Comparison of ENCODE assay signal across 9 cellular contexts in genomic region chr11:66676279-66676919, GRCh38. TPM values are rescaled to one million over a fixed set of nuclear protein-coding genes. Genes with fewer than 3 reads are reported as not detected.
A peak's percentile ranks its signal among the peaks of the same experiment; 100 is the strongest.
DNase-seq lines count a peak whose midpoint lies in the region; ATAC-seq and TF ChIP-seq lines count a peak whose summit lies in the region.
"Had no signal": no experiment of that assay in that cellular context is flagged by ENCODE, and none has a peak within 500 bp of the region (broad histone marks: within the 10 kb centered on the region; RNA-seq: fewer than 3 reads in every experiment).

No MANE protein-coding gene starts in this region.

- H3K27me3 ChIP-seq in WERI-Rb-1 (ENCODE audit: insufficient read depth, low read depth, severe bottlenecking) (no peaks in the 10 kb centered on the region), stomach (no peaks in the 10 kb centered on the region)

- H3K36me3 ChIP-seq in WERI-Rb-1, result peaks cover 53% of the 10 kb centered on the region
- no peaks in the 10 kb centered on the region for H3K36me3 ChIP-seq in stomach

- intact Hi-C loops in stomach (cut with DNase I; ENCODE audit: low total_unique reads), result no loop called here
- intact Hi-C loops in lower leg skin (cut with DNase I; ENCODE audit: low total_unique reads), result loop anchor here (10.0 kb wide), 1 partner anchor 82 kb away; the partner anchor contains the start of genes CCDC87 and CCS

- ATAC-seq in activated T-cell treated with anti-CD3 and anti-CD28 coated beads, Interleukin-2, amount 50 U/mL, for 4 hours, result no peak
- ATAC-seq in GM19351 (IDR thresholded peaks at IDR 0.05; ENCODE audit: unreplicated experiment), result no peak

- no peaks in the 10 kb centered on the region for H3K9me3 ChIP-seq in WERI-Rb-1 (ENCODE audit: severe bottlenecking)
- H3K9me3 ChIP-seq in stomach, result no peaks in the 10 kb centered on the region

- TF ChIP-seq EP300 in stomach (IDR thresholded peaks at IDR 0.05), result no peak

- no peaks in the 10 kb centered on the region for H3K27me3 Mint-ChIP-seq in activated T-cell treated with anti-CD3 and anti-CD28 coated beads, Interleukin-2, amount 50 U/mL, for 4 hours (ENCODE audit: low read depth)
- H3K27me3 Mint-ChIP-seq in glutamatergic neuron (ENCODE audit: unreplicated experiment), result peaks cover 11% of the 10 kb centered on the region

- no peaks in the 10 kb centered on the region for H3K9me3 Mint-ChIP-seq in activated T-cell treated with anti-CD3 and anti-CD28 coated beads, Interleukin-2, amount 50 U/mL, for 4 hours
- peaks cover 12% of the 10 kb centered on the region for H3K9me3 Mint-ChIP-seq in glutamatergic neuron (ENCODE audit: unreplicated experiment)

- TF ChIP-seq POLR2A in stomach (IDR thresholded peaks at IDR 0.05) (no peak), lower leg skin (IDR thresholded peaks at IDR 0.05) (no peak)

- H3K4me1 ChIP-seq in stomach, result peaks cover 17 to 63% (median 43%) of the 10 kb centered on the region in 4 donors

- TF ChIP-seq CTCF in WERI-Rb-1 (IDR thresholded peaks at IDR 0.05; ENCODE audit: low read depth, low read length) (no peak), glutamatergic neuron (IDR thresholded peaks at IDR 0.05; ENCODE audit: partially characterized antibody, unreplicated experiment) (no peak), stomach (IDR thresholded peaks at IDR 0.05) (no peak), lower leg skin (IDR thresholded peaks at IDR 0.05) (no peak)

- peak overlapping the region; percentile 35 for H3K27ac Mint-ChIP-seq in glutamatergic neuron (ENCODE audit: unreplicated experiment)

- peaks cover 10% of the 10 kb centered on the region for H3K36me3 Mint-ChIP-seq in activated T-cell treated with anti-CD3 and anti-CD28 coated beads, Interleukin-2, amount 50 U/mL, for 4 hours (ENCODE audit: insufficient read depth)
- no peaks in the 10 kb centered on the region for H3K36me3 Mint-ChIP-seq in glutamatergic neuron (ENCODE audit: unreplicated experiment)

- H3K4me3 Mint-ChIP-seq in activated T-cell treated with anti-CD3 and anti-CD28 coated beads, Interleukin-2, amount 50 U/mL, for 4 hours, result peak overlapping the region; percentile 91
- peak overlapping the region; percentile 98 for H3K4me3 Mint-ChIP-seq in glutamatergic neuron (ENCODE audit: unreplicated experiment)

- DNase-seq in activated T-cell treated with anti-CD3 and anti-CD28 coated beads, Interleukin-2, amount 50 U/mL, for 4 hours, result no peak
- DNase-seq in activated T-cell treated with anti-CD3 and anti-CD28 coated beads, Interleukin-2, amount 50 U/mL, for 48 hours, result no peak
- DNase-seq in WERI-Rb-1, result no peak
- DNase-seq in glutamatergic neuron, result no peak
- DNase-seq in stomach, result no peak
- no peak for DNase-seq in lower leg skin (ENCODE audit: low spot score in 2 of 2)
- DNase-seq in NCI-H2171 (lab: John Stamatoyannopoulos, UW), result no peak
- DNase-seq: COR-L47 had no signal

- peaks cover 39% of the 10 kb centered on the region for H3K4me1 Mint-ChIP-seq in activated T-cell treated with anti-CD3 and anti-CD28 coated beads, Interleukin-2, amount 50 U/mL, for 4 hours (ENCODE audit: low read depth)
- H3K4me1 Mint-ChIP-seq in glutamatergic neuron (ENCODE audit: low read depth, unreplicated experiment), result peaks cover 15% of the 10 kb centered on the region

- H3K4me3 ChIP-seq in WERI-Rb-1 (ENCODE audit: low read depth, low read length), result peak overlapping the region; percentile 7; the same call in 1 of the 2 replicates
- H3K4me3 ChIP-seq in stomach, result peak overlapping the region; percentile 63 to 76 (median 70)
- H3K4me3 ChIP-seq in lower leg skin (ENCODE audit: low read depth, poor library complexity, severe bottlenecking), result no peak overlapping the region

- H3K27ac ChIP-seq in WERI-Rb-1, result no peak overlapping the region; the same call in 1 of the 2 replicates
- H3K27ac ChIP-seq in stomach, result no peak overlapping the region

- WGBS in stomach, 5 donors, result 60 to 66% (median 62%) methylated on average over 16 of the region's 16 CpGs
- WGBS in lower leg skin, 2 donors, result 59 to 60% methylated on average over 16 of the region's 16 CpGs

RNA-seq across cellular contexts. Expression of gene RBM4B, which starts 1.3 kb away (rescaled TPM):
- total RNA-seq in activated T-cell treated with anti-CD3 and anti-CD28 coated beads, Interleukin-2, amount 50 U/mL, for 4 hours, result 10 to 100 TPM in 2 of 3 donors, 1 to 10 TPM in 1; 9.0 to 14.9 (median 12.5) TPM
- total RNA-seq in glutamatergic neuron (ENCODE audit: unreplicated experiment) (61.2 TPM), stomach (10 to 100 TPM in 4 of 5 donors, not detected in 1; 15.6 to 61.4 (median 22.0) TPM), lower leg skin (10 to 100 TPM in 2 of 4 donors, 1 to 10 TPM in 2; 8.6 to 18.0 (median 12.2) TPM)
- 10 to 100 TPM; 11.3 to 16.1 (median 11.6) TPM for polyA plus RNA-seq in stomach

RNA-seq across cellular contexts. Expression of gene RBM4, which starts 37.9 kb away (rescaled TPM):
- total RNA-seq in activated T-cell treated with anti-CD3 and anti-CD28 coated beads, Interleukin-2, amount 50 U/mL, for 4 hours, result 100 to 1,000 TPM; 135 to 150 (median 138) TPM
- 244 TPM for total RNA-seq in glutamatergic neuron (ENCODE audit: unreplicated experiment)
- total RNA-seq in stomach, result 100 to 1,000 TPM in 2 of 5 donors, 10 to 100 TPM in 3; 44.3 to 136 (median 98.4) TPM
- 100 to 1,000 TPM in 1 of 3 donors, 10 to 100 TPM in 2; 89.1 to 107 (median 90.4) TPM for polyA plus RNA-seq in stomach
- total RNA-seq in lower leg skin, result 10 to 100 TPM; 59.2 to 96.6 (median 76.0) TPM

RNA-seq across cellular contexts. Expression of gene SPTBN2, which starts 52.6 kb away (rescaled TPM):
- under 1 TPM; 0.81 to 0.92 (median 0.82) TPM for total RNA-seq in activated T-cell treated with anti-CD3 and anti-CD28 coated beads, Interleukin-2, amount 50 U/mL, for 4 hours
- total RNA-seq in glutamatergic neuron (ENCODE audit: unreplicated experiment), result 371 TPM
- 100 to 1,000 TPM in 1 of 5 donors, 10 to 100 TPM in 2, 1 to 10 TPM in 2; 7.5 to 134 (median 17.5) TPM for total RNA-seq in stomach
- 10 to 100 TPM in 1 of 3 donors, 1 to 10 TPM in 2; 2.4 to 12.9 (median 6.2) TPM for polyA plus RNA-seq in stomach
- total RNA-seq in lower leg skin, result 100 to 1,000 TPM; 435 to 663 (median 597) TPM

RNA-seq across cellular contexts. Expression of gene RBM14, which starts 60.0 kb away (rescaled TPM):
- 100 to 1,000 TPM; 201 to 223 (median 206) TPM for total RNA-seq in activated T-cell treated with anti-CD3 and anti-CD28 coated beads, Interleukin-2, amount 50 U/mL, for 4 hours
- total RNA-seq in glutamatergic neuron (ENCODE audit: unreplicated experiment) (89.2 TPM), stomach (100 to 1,000 TPM in 1 of 5 donors, 10 to 100 TPM in 3, 1 to 10 TPM in 1; 9.9 to 233 (median 54.9) TPM), lower leg skin (10 to 100 TPM; 35.8 to 47.4 (median 44.6) TPM)
- polyA plus RNA-seq in stomach, result 10 to 100 TPM; 19.7 to 28.4 (median 20.2) TPM

Comparison
In these comparisons a context has a peak if more than half of its experiments do, and no peak if none do; other contexts are left out.
1. RNA of gene SPTBN2, which starts 52.6 kb away (total RNA-seq): 435 to 663 TPM in lower leg skin, 371 TPM in glutamatergic neuron (single experiment) and 7.5 to 134 TPM in stomach; 0.81 to 0.92 TPM in activated T-cell treated with anti-CD3 and anti-CD28 coated beads, Interleukin-2, amount 50 U/mL, for 4 hours; every median in the first group is over 4 times any median in the second.